Comparison of ENCODE assay signal across 18 cellular contexts in the genomic region with DNA sequence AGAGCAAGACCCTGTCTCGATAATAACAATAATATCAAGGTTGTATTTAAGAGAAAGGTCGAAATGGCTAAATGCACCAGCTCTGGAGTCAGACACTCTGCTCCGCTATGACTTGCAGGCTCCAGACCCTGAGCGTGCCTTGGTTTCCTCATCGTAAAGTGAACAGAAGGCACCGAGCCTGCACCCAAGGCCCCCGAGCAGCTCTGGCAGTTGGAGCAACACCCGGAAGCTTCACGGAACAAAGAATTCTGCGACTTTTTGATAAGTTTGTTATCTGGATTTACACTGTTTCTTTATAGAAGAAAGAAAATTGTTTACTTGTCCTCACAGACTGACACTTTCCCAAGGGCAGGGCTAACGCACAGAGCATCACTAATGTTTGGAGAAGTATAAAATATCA. TPM values are rescaled to one million over a fixed set of nuclear protein-coding genes. Genes with fewer than 3 reads are reported as not detected.
"Had no signal": no experiment of that assay in that cellular context is flagged by ENCODE, and none has a peak within 500 bp of the region (broad histone marks: within the 10 kb centered on the region; RNA-seq: fewer than 3 reads in every experiment).

No MANE protein-coding gene starts in this region.

- H3K27ac ChIP-seq: colonic mucosa, ovary, tibial nerve had no signal

- H3K4me3 Mint-ChIP-seq: mesothelial cell of epicardium; natural killer cell; neural crest cell; stimulated activated effector memory CD8-positive, alpha-beta T cell treated with anti-CD3 and anti-CD28 coated beads, Interleukin-12 subunit alpha, Interleukin-12 subunit beta, amount 100 ng/mL, for 72 hours; stimulated activated naive CD8-positive, alpha-beta T cell treated with anti-CD3 and anti-CD28 coated beads, Interleukin-15, Interleukin-2, amounts not matched to agents 100 ng/mL and 50 ng/mL, for 24 hours had no signal

- H3K4me1 Mint-ChIP-seq: natural killer cell; stimulated activated effector memory CD8-positive, alpha-beta T cell treated with anti-CD3 and anti-CD28 coated beads, Interleukin-12 subunit alpha, Interleukin-12 subunit beta, amount 100 ng/mL, for 72 hours had no signal

- H3K36me3 ChIP-seq: colonic mucosa, ovary had no signal

- FAIRE-seq: islet of Langerhans had no signal

- H3K27me3 ChIP-seq: colonic mucosa, ovary had no signal

- H3K36me3 Mint-ChIP-seq: mesothelial cell of epicardium, natural killer cell had no signal

- H3K4me1 ChIP-seq: colonic mucosa had no signal

- H3K27ac Mint-ChIP-seq: natural killer cell; stimulated activated effector memory CD8-positive, alpha-beta T cell treated with anti-CD3 and anti-CD28 coated beads, Interleukin-12 subunit alpha, Interleukin-12 subunit beta, amount 100 ng/mL, for 72 hours; stimulated activated naive CD8-positive, alpha-beta T cell treated with anti-CD3 and anti-CD28 coated beads, Interleukin-15, Interleukin-2, amounts not matched to agents 100 ng/mL and 50 ng/mL, for 24 hours had no signal

- H3K4me3 ChIP-seq: colonic mucosa, ovary, tibial nerve had no signal

- H3K27me3 Mint-ChIP-seq: progenitor cell of endocrine pancreas had no signal

- H3K9me3 Mint-ChIP-seq: mesothelial cell of epicardium; natural killer cell; neural crest cell; stimulated activated effector memory CD8-positive, alpha-beta T cell treated with anti-CD3 and anti-CD28 coated beads, Interleukin-12 subunit alpha, Interleukin-12 subunit beta, amount 100 ng/mL, for 72 hours; stimulated activated naive CD8-positive, alpha-beta T cell treated with anti-CD3 and anti-CD28 coated beads, Interleukin-15, Interleukin-2, amounts not matched to agents 100 ng/mL and 50 ng/mL, for 24 hours had no signal

- DNase-seq: colonic mucosa; dermis blood vessel endothelial cell; foreskin melanocyte; hypothalamus; kidney glomerular epithelial cell; natural killer cell; ovary; right cardiac atrium; stimulated activated CD4-positive, alpha-beta T cell treated with anti-CD3 and anti-CD28 coated beads, Interleukin-4, amount 100 ng/mL, for 1 hour; stimulated activated CD8-positive, alpha-beta memory T cell treated with anti-CD3 and anti-CD28 coated beads, Interleukin-4, amount 100 ng/mL, for 48 hours had no signal

- ATAC-seq: natural killer cell; right cardiac atrium; stimulated activated effector memory CD8-positive, alpha-beta T cell treated with anti-CD3 and anti-CD28 coated beads, Interleukin-12 subunit alpha, Interleukin-12 subunit beta, amount 100 ng/mL, for 72 hours had no signal

- H3K9me3 ChIP-seq: colonic mucosa, ovary, tibial nerve had no signal

RNA-seq across cellular contexts. Expression of a gene that starts 4.4 kb away (rescaled TPM):
- total RNA-seq: myocyte, natural killer cell had no signal
